Comparison of ENCODE assay signal across 1 cellular context in genomic region chr12:47881041-47881440, GRCh38.
TF ChIP-seq lines count a peak whose summit lies in the region.

No MANE protein-coding gene starts in this region.

TF ChIP-seq in IMR-90, 13 proteins besides CTCF, POLR2A, EP300 and RAD21:
- TF ChIP-seq RFX5 (IDR thresholded peaks at IDR 0.05; ENCODE audit: low read depth, low read length) (no peak), USF2 (IDR thresholded peaks at IDR 0.05; ENCODE audit: low read depth, low read length) (no peak), CHD1 (IDR thresholded peaks at IDR 0.05; ENCODE audit: low read depth, low read length) (no peak), CEBPB (IDR thresholded peaks at IDR 0.05; ENCODE audit: low read depth, low read length) (no peak), MAZ (IDR thresholded peaks at IDR 0.05; ENCODE audit: borderline replicate concordance, low read depth, low read length) (no peak), RCOR1 (IDR thresholded peaks at IDR 0.05; ENCODE audit: insufficient replicate concordance, low read length) (no peak), MAFK (IDR thresholded peaks at IDR 0.05; ENCODE audit: low read depth, low read length) (no peak), FOS (IDR thresholded peaks at IDR 0.05; ENCODE audit: low read depth, low read length) (no peak), BHLHE40 (IDR thresholded peaks at IDR 0.05; ENCODE audit: low read depth, low read length) (no peak), SMC3 (IDR thresholded peaks at IDR 0.05; ENCODE audit: low read depth, low read length) (no peak), MXI1 (IDR thresholded peaks at IDR 0.05; ENCODE audit: borderline replicate concordance, low read depth, low read length) (no peak), NFE2L2 (IDR thresholded peaks at IDR 0.05; ENCODE audit: low read depth, low read length) (no peak)
